In genomic region chr11:89340450-89340849, GRCh38 we compare ENCODE assay signal across 8 cellular contexts.
A peak's percentile ranks its signal among the peaks of the same experiment; 100 is the strongest.
DNase-seq lines count a peak whose midpoint lies in the region; ATAC-seq, FAIRE-seq and TF ChIP-seq lines count a peak whose summit lies in the region.
"Not testable (repeated sequence)": the region's sequence is repeated elsewhere in the genome, so short reads cannot be mapped to it uniquely, and the experiment has no call there.

No MANE protein-coding gene starts in this region.

- ATAC-seq in gastroesophageal sphincter (peak; percentile 56), pancreas (peak in 3 of 4 donors; percentile 55 to 63 (median 56))

- not testable (repeated sequence) for H3K4me3 ChIP-seq in AG10803 (ENCODE audit: low read length); ascending aorta; coronary artery; gastroesophageal sphincter; pancreas; tibial nerve

- peak overlapping the region; percentile 73 to 76 for H3K27ac ChIP-seq in ascending aorta
- H3K27ac ChIP-seq in coronary artery = peak overlapping the region; percentile 27 to 88
- H3K27ac ChIP-seq in gastroesophageal sphincter = peak overlapping the region in 2 of 4 donors; percentile 45 to 58
- not testable (repeated sequence) for H3K27ac ChIP-seq in pancreas
- peak overlapping the region in 2 of 4 donors; percentile 81 for H3K27ac ChIP-seq in tibial nerve

- peak; percentile 56 for FAIRE-seq in pancreas (lab: Jason Lieb, UNC)

- peaks cover 5 to 20% of the 10 kb centered on the region in 2 donors for H3K36me3 ChIP-seq in ascending aorta
- not testable (repeated sequence) for H3K36me3 ChIP-seq in gastroesophageal sphincter, pancreas, tibial nerve

- TF ChIP-seq EP300 in gastroesophageal sphincter (IDR thresholded peaks at IDR 0.05) = not testable (repeated sequence)
- TF ChIP-seq EP300 in tibial nerve (IDR thresholded peaks at IDR 0.05) = peak; percentile 36 to 81

- TF ChIP-seq POLR2A in gastroesophageal sphincter (IDR thresholded peaks at IDR 0.05); tibial nerve (IDR thresholded peaks at IDR 0.05): not testable (repeated sequence)

- intact Hi-C loops in ascending aorta (cut with DNase I) = loop anchor here (5.0 kb wide), 2 partner anchors 42 to 152 kb away; partner anchors contain the start of gene NOX4
- intact Hi-C loops in pancreas (cut with DNase I) = not testable (repeated sequence)

- not testable (repeated sequence) for H3K27me3 ChIP-seq in ascending aorta, gastroesophageal sphincter, pancreas, tibial nerve

- TF ChIP-seq CTCF in AG10803 (conservative IDR thresholded peaks at IDR 0.05; ENCODE audit: low read length); ascending aorta (IDR thresholded peaks at IDR 0.05); coronary artery (IDR thresholded peaks at IDR 0.05); gastroesophageal sphincter (IDR thresholded peaks at IDR 0.05); pancreas (IDR thresholded peaks at IDR 0.05); tibial nerve (IDR thresholded peaks at IDR 0.05): not testable (repeated sequence)

- peaks cover 0 to 26% of the 10 kb centered on the region in 2 donors for H3K4me1 ChIP-seq in ascending aorta
- H3K4me1 ChIP-seq in gastroesophageal sphincter = peaks cover 0 to 11% (median 0%) of the 10 kb centered on the region in 3 donors
- H3K4me1 ChIP-seq in pancreas = not testable (repeated sequence)
- H3K4me1 ChIP-seq in tibial nerve = peaks cover 0 to 30% (median 9%) of the 10 kb centered on the region in 4 donors

- DNase-seq in AG10803 (ENCODE audit: low read depth) (peak; percentile 80), HCEC 1CT (peak; percentile 51), kidney glomerular epithelial cell (lab: John Stamatoyannopoulos, UW) (peak; percentile 14), tibial nerve (ENCODE audit: low spot score in 2 of 2) (peak in 1 of 2 donors; percentile 48)
- not testable (repeated sequence) for DNase-seq in ascending aorta (ENCODE audit: low spot score in 2 of 2); coronary artery (ENCODE audit: low spot score); pancreas

- not testable (repeated sequence) for H3K9me3 ChIP-seq in ascending aorta, gastroesophageal sphincter, pancreas, tibial nerve
